14 cellular contexts compared by ENCODE assay signal in the genomic region with DNA sequence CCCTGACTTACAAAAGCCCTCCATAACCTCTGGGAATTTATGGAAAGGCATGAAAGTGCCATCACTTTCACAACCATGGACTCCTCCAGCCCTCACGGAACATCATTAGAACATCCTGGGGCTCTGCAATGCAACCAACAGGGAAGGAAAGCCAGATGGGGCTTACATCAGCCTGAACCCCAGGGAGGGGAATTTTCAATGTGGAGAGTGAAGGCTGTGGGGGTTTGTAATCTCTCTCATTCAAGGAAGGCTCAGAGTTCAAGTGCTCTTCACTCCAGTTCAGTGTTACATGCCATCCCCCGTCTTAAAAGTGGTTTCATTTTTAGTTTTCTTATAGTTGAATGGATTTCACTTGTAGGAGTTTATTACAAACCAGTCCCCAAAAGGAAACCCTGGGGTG. TPM values are rescaled to one million over a fixed set of nuclear protein-coding genes. Genes with fewer than 3 reads are reported as not detected.
DNase-seq lines count a peak whose midpoint lies in the region; ATAC-seq and TF ChIP-seq lines count a peak whose summit lies in the region.
"Had no signal": no experiment of that assay in that cellular context is flagged by ENCODE, and none has a peak within 500 bp of the region (broad histone marks: within the 10 kb centered on the region; RNA-seq: fewer than 3 reads in every experiment).

No MANE protein-coding gene starts in this region.

- intact Hi-C loops in left ventricle myocardium inferior (cut with micrococcal nuclease) (loop anchor here (10.0 kb wide), 1 partner anchor 164 kb away; no protein-coding TSS in a partner anchor), cardiac septum (cut with DNase I) (loop anchor here (5.0 kb wide), 1 partner anchor 37 kb away; no protein-coding TSS in a partner anchor)

- TF ChIP-seq CTCF in left ventricle myocardium inferior (IDR thresholded peaks at IDR 0.05; ENCODE audit: borderline replicate concordance) (no peak), upper lobe of left lung (IDR thresholded peaks at IDR 0.05) (no peak)

- H3K36me3 ChIP-seq in left ventricle myocardium inferior = no peaks in the 10 kb centered on the region
- peaks cover 39% of the 10 kb centered on the region for H3K36me3 ChIP-seq in iPS-18a (ENCODE audit: control insufficient read depth, low read depth, low read length)
- peaks cover 0 to 12% (median 4%) of the 10 kb centered on the region in 4 donors for H3K36me3 ChIP-seq in upper lobe of left lung

- H3K9me3 ChIP-seq in left ventricle myocardium inferior (replicated peaks) (no peaks in the 10 kb centered on the region), iPS-18a (ENCODE audit: control insufficient read depth, low read depth, low read length) (no peaks in the 10 kb centered on the region), upper lobe of left lung (no peaks in the 10 kb centered on the region)
- H3K9me3 ChIP-seq: Peyer's patch had no signal

- H3K27me3 ChIP-seq in left ventricle myocardium inferior (ENCODE audit: low read depth) (peaks cover 11% of the 10 kb centered on the region), iPS-18a (ENCODE audit: control insufficient read depth, insufficient read depth, low read length) (no peaks in the 10 kb centered on the region), upper lobe of left lung (peaks cover 0 to 2% (median 0%) of the 10 kb centered on the region in 4 donors)
- H3K27me3 ChIP-seq: Peyer's patch had no signal

- H3K4me3 ChIP-seq in left ventricle myocardium inferior (peak overlapping the region; percentile 96), iPS-18a (ENCODE audit: low read length) (peak overlapping the region; percentile 93), upper lobe of left lung (peak overlapping the region in 2 of 4 donors; percentile 7 to 81)

- H3K9ac ChIP-seq in iPS-18a (ENCODE audit: low read length) = no peak overlapping the region

- H3K27ac ChIP-seq in left ventricle myocardium inferior (replicated peaks) = peak overlapping the region; percentile 98
- H3K27ac ChIP-seq in iPS-18a (ENCODE audit: low read length) = no peak overlapping the region
- H3K27ac ChIP-seq in upper lobe of left lung = peak overlapping the region in 3 of 4 donors; percentile 43 to 95 (median 94)

- no peak for DNase-seq in left ventricle myocardium inferior
- DNase-seq in cardiac septum (ENCODE audit: low spot score) = no peak
- peak; percentile 52 for DNase-seq in amniotic epithelial cell (ENCODE audit: low read depth)
- no peak for DNase-seq in upper lobe of left lung
- no peak for DNase-seq in 8988T
- no peak for DNase-seq in activated CD4-positive, alpha-beta T cell treated with anti-CD3 and anti-CD28 coated beads for 1 hour
- DNase-seq in COLO829 (ENCODE audit: low spot score) = no peak
- DNase-seq: activated B cell treated with CpG ODN at 0.5 μM for 24 hours; activated T-cell treated with anti-CD3 and anti-CD28 coated beads, Interleukin-2, amount 50 U/mL, for 24 hours; caudate nucleus; CD4-positive, CD25-positive, alpha-beta regulatory T cell; NCI-H1930; Peyer's patch had no signal

- H3K4me1 ChIP-seq in left ventricle myocardium inferior (peaks cover 92% of the 10 kb centered on the region), iPS-18a (ENCODE audit: control insufficient read depth, low read depth, low read length) (peaks cover 52% of the 10 kb centered on the region), upper lobe of left lung (peaks cover 67 to 83% (median 77%) of the 10 kb centered on the region in 4 donors)

- no peak for TF ChIP-seq POLR2A in upper lobe of left lung (IDR thresholded peaks at IDR 0.05)

- ATAC-seq in upper lobe of left lung (ENCODE audit: low FRiP score in 2 of 2) = no peak

- 33 to 37% methylated on average over 2 of the region's 2 CpGs for WGBS in upper lobe of left lung, 2 donors

- TF ChIP-seq EP300 in upper lobe of left lung (IDR thresholded peaks at IDR 0.05) = no peak

RNA-seq across cellular contexts. Expression of a gene that starts 5.7 kb away (rescaled TPM):
- total RNA-seq in left ventricle myocardium inferior (10.2 TPM), cardiac septum (20.6 TPM), upper lobe of left lung (10 to 100 TPM; 30.4 to 81.2 (median 43.3) TPM)
- total RNA-seq: activated B cell treated with CpG ODN at 0.5 μM for 24 hours had no signal
